1 cellular context compared by ENCODE assay signal in genomic region chr19:5691930-5692784, GRCh38.
TF ChIP-seq lines count a peak whose summit lies in the region.

No MANE protein-coding gene starts in this region.

TF ChIP-seq in K562, 482 proteins besides CTCF, POLR2A, EP300 and RAD21 (continues in another document):
- TF ChIP-seq FOXK1 (CRISPR knock-in tag; IDR thresholded peaks at IDR 0.05; ENCODE audit: borderline replicate concordance) (no peak; the same call in 1 of the 2 replicates), TBP (optimal IDR thresholded peaks at IDR 0.05; ENCODE audit: low read depth, low read length) (no peak), CREBBP (IDR thresholded peaks at IDR 0.05; ENCODE audit: low read depth, low read length) (no peak), RERE (CRISPR knock-in tag; IDR thresholded peaks at IDR 0.05; ENCODE audit: borderline replicate concordance) (0 out of 2 replicates have a peak, but pooled peaks have one; percentile 38), ZNF644 (tag; IDR thresholded peaks at IDR 0.05; ENCODE audit: low read depth) (no peak), SETDB1 (IDR thresholded peaks at IDR 0.05; ENCODE audit: low read length) (no peak), FOS (IDR thresholded peaks at IDR 0.05; ENCODE audit: extremely low read depth, insufficient read length) (no peak), DIDO1 (tag; IDR thresholded peaks at IDR 0.05; ENCODE audit: low read depth) (no peak), SIN3B (IDR thresholded peaks at IDR 0.05; ENCODE audit: low read depth) (0 out of 2 replicates have a peak, but pooled peaks have one; percentile 16), ZNF431 (CRISPR knock-in tag; IDR thresholded peaks at IDR 0.05) (no peak), ELF2 (CRISPR knock-in tag; IDR thresholded peaks at IDR 0.05) (no peak), MCM3 (IDR thresholded peaks at IDR 0.05) (no peak), RBM17 (IDR thresholded peaks at IDR 0.05; ENCODE audit: borderline replicate concordance, low read depth, low read length) (no peak), NR2F6 (CRISPR knock-in tag; IDR thresholded peaks at IDR 0.05) (no peak), NFE2 (IDR thresholded peaks at IDR 0.05; ENCODE audit: low read depth) (no peak), HNRNPLL (IDR thresholded peaks at IDR 0.05; ENCODE audit: low read depth, low read length, poor library complexity, severe bottlenecking) (no peak), CBX5 (IDR thresholded peaks at IDR 0.05; ENCODE audit: borderline replicate concordance, low read depth) (no peak), ZNF584 (CRISPR knock-in tag; IDR thresholded peaks at IDR 0.05; ENCODE audit: low read depth) (no peak), ELK3 (CRISPR knock-in tag; IDR thresholded peaks at IDR 0.05) (no peak), CBX3 (IDR thresholded peaks at IDR 0.05; ENCODE audit: borderline replicate concordance in 1 of 2, low read length in 2 of 2) (no peak), GABPB1 (CRISPR knock-in tag; IDR thresholded peaks at IDR 0.05) (peak; percentile 44; the same call in 1 of the 2 replicates), SOX6 (IDR thresholded peaks at IDR 0.05) (no peak), MTA2 (IDR thresholded peaks at IDR 0.05; ENCODE audit: low read depth) (no peak), ZBTB34 (CRISPR knock-in tag; IDR thresholded peaks at IDR 0.05) (no peak), HNRNPUL1 (IDR thresholded peaks at IDR 0.05; ENCODE audit: low read length) (no peak; the same call in 1 of the 2 replicates), MECOM (CRISPR knock-in tag; IDR thresholded peaks at IDR 0.05) (no peak), ZNF764 (CRISPR knock-in tag; IDR thresholded peaks at IDR 0.05; ENCODE audit: low read depth) (no peak), XRCC4 (IDR thresholded peaks at IDR 0.05; ENCODE audit: extremely low read depth, insufficient read depth, insufficient read length) (no peak), NCOA2 (IDR thresholded peaks at IDR 0.05; ENCODE audit: partially characterized antibody in 2 of 2) (no peak), TCF7 (IDR thresholded peaks at IDR 0.05; ENCODE audit: borderline replicate concordance) (no peak), NR3C1 (CRISPR knock-in tag; IDR thresholded peaks at IDR 0.05) (no peak), RNF219 (CRISPR knock-in tag; IDR thresholded peaks at IDR 0.05) (no peak), TSHZ1 (CRISPR knock-in tag; IDR thresholded peaks at IDR 0.05) (no peak), PHF20 (IDR thresholded peaks at IDR 0.05; ENCODE audit: partially characterized antibody) (no peak), ZNF121 (CRISPR knock-in tag; conservative IDR thresholded peaks at IDR 0.05) (peak; percentile 79; the same call in 1 of the 2 replicates), NBN (IDR thresholded peaks at IDR 0.05; ENCODE audit: low read depth) (no peak), ZNF518B (CRISPR knock-in tag; IDR thresholded peaks at IDR 0.05) (no peak), BDP1 (IDR thresholded peaks at IDR 0.05; ENCODE audit: insufficient read depth, insufficient read length) (no peak), SUPT5H (IDR thresholded peaks at IDR 0.05) (peak; percentile 78), AFF4 (CRISPR knock-in tag; IDR thresholded peaks at IDR 0.05) (peak; percentile 69; the same call in 1 of the 2 replicates), ZNF3 (CRISPR knock-in tag; IDR thresholded peaks at IDR 0.05) (no peak), PHB (CRISPR knock-in tag; IDR thresholded peaks at IDR 0.05) (no peak), RCOR1 (IDR thresholded peaks at IDR 0.05; ENCODE audit: borderline replicate concordance in 1 of 2, low read depth in 2 of 2, low read length in 2 of 2) (no peak)
